1 cellular context compared by ENCODE assay signal in genomic region chr1:156689035-156689959, GRCh38.
TF ChIP-seq lines count a peak whose summit lies in the region.

No MANE protein-coding gene starts in this region.

TF ChIP-seq in HepG2, 621 proteins besides CTCF, POLR2A, EP300 and RAD21 (continued from another document and continues in another):
- no peak for TF ChIP-seq ZNF891 (CRISPR knock-in tag; IDR thresholded peaks at IDR 0.05)
- peak; percentile 94 for TF ChIP-seq ZNF572 (CRISPR knock-in tag; IDR thresholded peaks at IDR 0.05)
- TF ChIP-seq ZNF282 (IDR thresholded peaks at IDR 0.05; ENCODE audit: partially characterized antibody) = no peak
- TF ChIP-seq ZNF484 (CRISPR knock-in tag; IDR thresholded peaks at IDR 0.05; ENCODE audit: borderline replicate concordance, low read depth) = no peak
- TF ChIP-seq ZNF335 (CRISPR knock-in tag; IDR thresholded peaks at IDR 0.05) = no peak
- no peak for TF ChIP-seq ZFP41 (CRISPR knock-in tag; IDR thresholded peaks at IDR 0.05; ENCODE audit: borderline replicate concordance)
- TF ChIP-seq ZBTB14 (CRISPR knock-in tag; IDR thresholded peaks at IDR 0.05) = no peak
- TF ChIP-seq KAT2B (IDR thresholded peaks at IDR 0.05; ENCODE audit: borderline replicate concordance, low read depth, low read length) = no peak
- TF ChIP-seq ZFP36L2 (CRISPR knock-in tag; IDR thresholded peaks at IDR 0.05) = no peak
- TF ChIP-seq ZBTB20 (CRISPR knock-in tag; IDR thresholded peaks at IDR 0.05; ENCODE audit: borderline replicate concordance, low read depth) = no peak
- peak; percentile 45; the same call in 1 of the 2 replicates for TF ChIP-seq GATAD2A (CRISPR knock-in tag; IDR thresholded peaks at IDR 0.05)
- no peak for TF ChIP-seq PAWR (CRISPR knock-in tag; IDR thresholded peaks at IDR 0.05; ENCODE audit: borderline replicate concordance)
- TF ChIP-seq, protein P1, sequence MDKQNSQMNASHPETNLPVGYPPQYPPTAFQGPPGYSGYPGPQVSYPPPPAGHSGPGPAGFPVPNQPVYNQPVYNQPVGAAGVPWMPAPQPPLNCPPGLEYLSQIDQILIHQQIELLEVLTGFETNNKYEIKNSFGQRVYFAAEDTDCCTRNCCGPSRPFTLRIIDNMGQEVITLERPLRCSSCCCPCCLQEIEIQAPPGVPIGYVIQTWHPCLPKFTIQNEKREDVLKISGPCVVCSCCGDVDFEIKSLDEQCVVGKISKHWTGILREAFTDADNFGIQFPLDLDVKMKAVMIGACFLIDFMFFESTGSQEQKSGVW (CRISPR knock-in tag; IDR thresholded peaks at IDR 0.05; ENCODE audit: borderline replicate concordance) = no peak
- TF ChIP-seq ARNT2 (CRISPR knock-in tag; IDR thresholded peaks at IDR 0.05; ENCODE audit: low read depth) = 0 out of 2 replicates have a peak, but pooled peaks have one; percentile 15
- no peak for TF ChIP-seq KLF12 (CRISPR knock-in tag; IDR thresholded peaks at IDR 0.05; ENCODE audit: borderline replicate concordance)
- TF ChIP-seq ZNF563 (CRISPR knock-in tag; IDR thresholded peaks at IDR 0.05) = no peak
- no peak for TF ChIP-seq ZNF839 (CRISPR knock-in tag; IDR thresholded peaks at IDR 0.05; ENCODE audit: borderline replicate concordance)
- no peak for TF ChIP-seq ZNF225 (CRISPR knock-in tag; IDR thresholded peaks at IDR 0.05)
- no peak for TF ChIP-seq DZIP1 (CRISPR knock-in tag; IDR thresholded peaks at IDR 0.05)
- TF ChIP-seq ZNF496 (CRISPR knock-in tag; IDR thresholded peaks at IDR 0.05; ENCODE audit: insufficient replicate concordance) = no peak
- TF ChIP-seq FOXA3 (CRISPR knock-in tag; IDR thresholded peaks at IDR 0.05) = no peak
- TF ChIP-seq, protein P2, sequence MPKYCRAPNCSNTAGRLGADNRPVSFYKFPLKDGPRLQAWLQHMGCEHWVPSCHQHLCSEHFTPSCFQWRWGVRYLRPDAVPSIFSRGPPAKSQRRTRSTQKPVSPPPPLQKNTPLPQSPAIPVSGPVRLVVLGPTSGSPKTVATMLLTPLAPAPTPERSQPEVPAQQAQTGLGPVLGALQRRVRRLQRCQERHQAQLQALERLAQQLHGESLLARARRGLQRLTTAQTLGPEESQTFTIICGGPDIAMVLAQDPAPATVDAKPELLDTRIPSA (CRISPR knock-in tag; IDR thresholded peaks at IDR 0.05; ENCODE audit: borderline replicate concordance) = no peak
- no peak for TF ChIP-seq PAX8 (CRISPR knock-in tag; IDR thresholded peaks at IDR 0.05; ENCODE audit: borderline replicate concordance)
- TF ChIP-seq NR2C2 (CRISPR knock-in tag; IDR thresholded peaks at IDR 0.05; ENCODE audit: borderline replicate concordance) = no peak
- TF ChIP-seq ZBTB8A (CRISPR knock-in tag; IDR thresholded peaks at IDR 0.05; ENCODE audit: borderline replicate concordance, low read depth) = no peak
- no peak for TF ChIP-seq ELF4 (CRISPR knock-in tag; IDR thresholded peaks at IDR 0.05; ENCODE audit: borderline replicate concordance)
- TF ChIP-seq, protein P3, sequence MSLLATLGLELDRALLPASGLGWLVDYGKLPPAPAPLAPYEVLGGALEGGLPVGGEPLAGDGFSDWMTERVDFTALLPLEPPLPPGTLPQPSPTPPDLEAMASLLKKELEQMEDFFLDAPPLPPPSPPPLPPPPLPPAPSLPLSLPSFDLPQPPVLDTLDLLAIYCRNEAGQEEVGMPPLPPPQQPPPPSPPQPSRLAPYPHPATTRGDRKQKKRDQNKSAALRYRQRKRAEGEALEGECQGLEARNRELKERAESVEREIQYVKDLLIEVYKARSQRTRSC (CRISPR knock-in tag; IDR thresholded peaks at IDR 0.05; ENCODE audit: low read depth) = no peak
- 0 out of 2 replicates have a peak, but pooled peaks have one; percentile 32 for TF ChIP-seq ZNF274 (CRISPR knock-in tag; IDR thresholded peaks at IDR 0.05)
- TF ChIP-seq ZSCAN31 (CRISPR knock-in tag; IDR thresholded peaks at IDR 0.05; ENCODE audit: low read depth) = no peak
- no peak for TF ChIP-seq CCDC6 (CRISPR knock-in tag; IDR thresholded peaks at IDR 0.05)
- TF ChIP-seq REL (CRISPR knock-in tag; conservative IDR thresholded peaks at IDR 0.05) = no peak
- no peak for TF ChIP-seq ZFYVE20 (CRISPR knock-in tag; IDR thresholded peaks at IDR 0.05; ENCODE audit: borderline replicate concordance, low read depth)
- peak; percentile 90 for TF ChIP-seq STAG1 (CRISPR knock-in tag; IDR thresholded peaks at IDR 0.05)
- no peak for TF ChIP-seq HOMEZ (CRISPR knock-in tag; IDR thresholded peaks at IDR 0.05; ENCODE audit: low read depth)
- TF ChIP-seq JUND (CRISPR knock-in tag; IDR thresholded peaks at IDR 0.05) = no peak
- TF ChIP-seq BRD4 (CRISPR knock-in tag; IDR thresholded peaks at IDR 0.05) = no peak
- TF ChIP-seq NR1H2 (CRISPR knock-in tag; IDR thresholded peaks at IDR 0.05; ENCODE audit: borderline replicate concordance, low read depth) = no peak
- no peak for TF ChIP-seq HOXD1 (CRISPR knock-in tag; IDR thresholded peaks at IDR 0.05)
- TF ChIP-seq, protein P4, sequence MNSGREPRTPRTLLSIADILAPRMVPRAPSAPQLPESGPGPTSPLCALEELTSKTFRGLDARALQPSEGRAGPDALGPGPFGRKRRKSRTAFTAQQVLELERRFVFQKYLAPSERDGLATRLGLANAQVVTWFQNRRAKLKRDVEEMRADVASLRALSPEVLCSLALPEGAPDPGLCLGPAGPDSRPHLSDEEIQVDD (CRISPR knock-in tag; IDR thresholded peaks at IDR 0.05; ENCODE audit: borderline replicate concordance) = no peak
- TF ChIP-seq ZNF710 (CRISPR knock-in tag; IDR thresholded peaks at IDR 0.05; ENCODE audit: borderline replicate concordance) = no peak
- TF ChIP-seq ZNF614 (CRISPR knock-in tag; IDR thresholded peaks at IDR 0.05; ENCODE audit: borderline replicate concordance) = 0 out of 2 replicates have a peak, but pooled peaks have one; percentile 46
- no peak for TF ChIP-seq POLR2AphosphoS5 (IDR thresholded peaks at IDR 0.05; ENCODE audit: low read depth, low read length)
- no peak for TF ChIP-seq ZNF530 (CRISPR knock-in tag; IDR thresholded peaks at IDR 0.05; ENCODE audit: low read depth)
- TF ChIP-seq, protein P5, sequence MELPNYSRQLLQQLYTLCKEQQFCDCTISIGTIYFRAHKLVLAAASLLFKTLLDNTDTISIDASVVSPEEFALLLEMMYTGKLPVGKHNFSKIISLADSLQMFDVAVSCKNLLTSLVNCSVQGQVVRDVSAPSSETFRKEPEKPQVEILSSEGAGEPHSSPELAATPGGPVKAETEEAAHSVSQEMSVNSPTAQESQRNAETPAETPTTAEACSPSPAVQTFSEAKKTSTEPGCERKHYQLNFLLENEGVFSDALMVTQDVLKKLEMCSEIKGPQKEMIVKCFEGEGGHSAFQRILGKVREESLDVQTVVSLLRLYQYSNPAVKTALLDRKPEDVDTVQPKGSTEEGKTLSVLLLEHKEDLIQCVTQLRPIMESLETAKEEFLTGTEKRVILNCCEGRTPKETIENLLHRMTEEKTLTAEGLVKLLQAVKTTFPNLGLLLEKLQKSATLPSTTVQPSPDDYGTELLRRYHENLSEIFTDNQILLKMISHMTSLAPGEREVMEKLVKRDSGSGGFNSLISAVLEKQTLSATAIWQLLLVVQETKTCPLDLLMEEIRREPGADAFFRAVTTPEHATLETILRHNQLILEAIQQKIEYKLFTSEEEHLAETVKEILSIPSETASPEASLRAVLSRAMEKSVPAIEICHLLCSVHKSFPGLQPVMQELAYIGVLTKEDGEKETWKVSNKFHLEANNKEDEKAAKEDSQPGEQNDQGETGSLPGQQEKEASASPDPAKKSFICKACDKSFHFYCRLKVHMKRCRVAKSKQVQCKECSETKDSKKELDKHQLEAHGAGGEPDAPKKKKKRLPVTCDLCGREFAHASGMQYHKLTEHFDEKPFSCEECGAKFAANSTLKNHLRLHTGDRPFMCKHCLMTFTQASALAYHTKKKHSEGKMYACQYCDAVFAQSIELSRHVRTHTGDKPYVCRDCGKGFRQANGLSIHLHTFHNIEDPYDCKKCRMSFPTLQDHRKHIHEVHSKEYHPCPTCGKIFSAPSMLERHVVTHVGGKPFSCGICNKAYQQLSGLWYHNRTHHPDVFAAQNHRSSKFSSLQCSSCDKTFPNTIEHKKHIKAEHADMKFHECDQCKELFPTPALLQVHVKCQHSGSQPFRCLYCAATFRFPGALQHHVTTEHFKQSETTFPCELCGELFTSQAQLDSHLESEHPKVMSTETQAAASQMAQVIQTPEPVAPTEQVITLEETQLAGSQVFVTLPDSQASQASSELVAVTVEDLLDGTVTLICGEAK (IDR thresholded peaks at IDR 0.05) = no peak
- TF ChIP-seq, protein P5 (CRISPR knock-in tag; IDR thresholded peaks at IDR 0.05) = no peak
- TF ChIP-seq RAD51 (IDR thresholded peaks at IDR 0.05; ENCODE audit: borderline replicate concordance) = no peak
